ENCODE assay signal across 23 cellular contexts in genomic region chr1:214074477-214074876, GRCh38.
"Had no signal": no experiment of that assay in that cellular context is flagged by ENCODE, and none has a peak within 500 bp of the region (broad histone marks: within the 10 kb centered on the region; RNA-seq: fewer than 3 reads in every experiment).

No MANE protein-coding gene starts in this region.

- ATAC-seq: esophagus mucosa; gastrocnemius medialis; left lung; mucosa of descending colon; sciatic nerve; stimulated activated effector memory CD8-positive, alpha-beta T cell treated with anti-CD3 and anti-CD28 coated beads, Interleukin-12 subunit alpha, Interleukin-12 subunit beta, amount 100 ng/mL, for 72 hours had no signal

- DNase-seq: cortex of kidney; foreskin fibroblast; gastrocnemius medialis; head of caudate nucleus; kidney; left lung; mesenchymal stem cell; mucosa of descending colon; naive B cell; nucleus accumbens; stimulated activated CD4-positive, alpha-beta T cell treated with anti-CD3 and anti-CD28 coated beads, Interleukin-2, amount 100 ng/mL, for 24 hours; stimulated activated CD4-positive, alpha-beta T cell treated with anti-CD3 and anti-CD28 coated beads, Interleukin-4, amount 100 ng/mL, for 24 hours; stimulated activated naive CD4-positive, alpha-beta T cell treated with Interleukin-2 at 50 U/mL for 16 hours; substantia nigra; testis; tibial artery; upper lobe of left lung had no signal

- H3K9me3 ChIP-seq: gastrocnemius medialis, left lung, mucosa of descending colon, prostate gland, right atrium auricular region, testis, tibial artery, upper lobe of left lung had no signal

- H3K36me3 ChIP-seq: gastrocnemius medialis, left lung, prostate gland, right atrium auricular region, tibial artery, upper lobe of left lung had no signal

- H3K4me1 ChIP-seq: gastrocnemius medialis, left lung, prostate gland, right atrium auricular region, testis, tibial artery, upper lobe of left lung had no signal

- H3K4me3 ChIP-seq: gastrocnemius medialis, left lung, mucosa of descending colon, prostate gland, right atrium auricular region, smooth muscle cell, testis, tibial artery, upper lobe of left lung had no signal

- H3K27me3 ChIP-seq: gastrocnemius medialis, left lung, right atrium auricular region, testis, upper lobe of left lung had no signal
